In the genomic region with DNA sequence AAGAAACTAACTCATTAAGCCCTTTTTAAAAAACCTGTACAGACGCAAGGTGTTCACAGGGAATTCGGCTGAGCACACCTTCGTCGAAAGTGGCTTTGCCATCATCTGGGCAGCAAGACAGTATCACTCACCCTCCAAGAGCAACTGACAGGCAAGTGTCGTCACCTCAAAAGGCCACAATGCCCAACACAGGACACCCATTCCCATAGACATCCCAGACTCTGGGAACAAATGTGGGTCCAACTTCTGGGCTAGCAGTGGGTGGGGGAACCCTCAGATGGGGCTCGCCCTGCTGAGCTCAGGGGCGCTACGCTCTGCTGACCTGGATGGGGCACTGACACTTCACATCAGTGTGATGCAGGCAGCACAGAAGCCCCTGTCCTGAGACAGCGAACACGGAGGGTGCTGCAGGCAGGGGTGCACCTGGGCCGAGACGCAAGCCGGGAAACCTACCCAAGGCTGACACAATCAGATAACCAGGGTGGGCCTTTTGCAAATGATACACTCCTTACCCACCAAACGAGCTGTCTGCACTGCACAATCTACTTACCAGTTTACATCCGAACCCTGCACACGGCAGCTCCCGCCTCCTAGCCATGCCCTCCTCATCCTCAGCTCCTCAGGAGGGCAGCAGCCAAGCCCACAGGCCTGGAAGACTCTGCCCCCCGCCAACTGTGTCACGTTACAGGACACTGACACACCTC, we compare ENCODE assay signal across 8 cellular contexts. TPM values are rescaled to one million over a fixed set of nuclear protein-coding genes. Genes with fewer than 3 reads are reported as not detected.
DNase-seq lines count a peak whose midpoint lies in the region; ATAC-seq and TF ChIP-seq lines count a peak whose summit lies in the region.

No MANE protein-coding gene starts in this region.

- intact Hi-C loops in left ventricle myocardium inferior (cut with micrococcal nuclease) = no loop called here
- intact Hi-C loops in Right ventricle myocardium inferior (cut with DNase I) = loop anchor here (2.0 to 5.0 kb wide), 4 partner anchors 53 to 360 kb away; a partner anchor contains a TSS
- intact Hi-C loops in uterus (cut with DNase I; ENCODE audit: low total_unique reads) = loop anchor here (10.0 kb wide), 1 partner anchor 173 kb away; no protein-coding TSS in a partner anchor

- DNase-seq in left ventricle myocardium inferior (no peak), Right ventricle myocardium inferior (ENCODE audit: missing footprints) (no peak), uterus (no peak), NCI-H510A (lab: John Stamatoyannopoulos, UW) (no peak), kidney glomerular epithelial cell (lab: John Stamatoyannopoulos, UW) (no peak), T-helper 1 cell (no peak)

- H3K4me3 Mint-ChIP-seq in nephron = peak overlapping the region; percentile 87 to 97 (median 95)

- no peaks in the 10 kb centered on the region for H3K9me3 Mint-ChIP-seq in nephron

- H3K27ac ChIP-seq in left ventricle myocardium inferior (replicated peaks) (peak overlapping the region; percentile 89), uterus (peak overlapping the region; percentile 89 to 91)

- H3K27me3 Mint-ChIP-seq in nephron (ENCODE audit: low read depth) = peaks cover 24% of the 10 kb centered on the region

- peak overlapping the region; percentile 89 for H3K4me3 ChIP-seq in left ventricle myocardium inferior
- peak overlapping the region; percentile 38 for H3K4me3 ChIP-seq in endocrine pancreas (ENCODE audit: control insufficient read depth, insufficient read depth, low read length)
- H3K4me3 ChIP-seq in uterus = peak overlapping the region; percentile 82

- peaks cover 3% of the 10 kb centered on the region for H3K36me3 Mint-ChIP-seq in nephron (ENCODE audit: low read depth)

- H3K27me3 ChIP-seq in left ventricle myocardium inferior (ENCODE audit: low read depth) (no peaks in the 10 kb centered on the region), endocrine pancreas (ENCODE audit: control insufficient read depth, insufficient read depth, low read length) (no peaks in the 10 kb centered on the region), uterus (no peaks in the 10 kb centered on the region)

- TF ChIP-seq POLR2A in uterus (IDR thresholded peaks at IDR 0.05) = no peak

- H3K9ac ChIP-seq in endocrine pancreas (ENCODE audit: control insufficient read depth, insufficient read depth, low read length) = peak overlapping the region; percentile 25

- peak overlapping the region in 2 of 3 experiments; percentile 85 to 95 for H3K27ac Mint-ChIP-seq in nephron

- H3K4me1 ChIP-seq in left ventricle myocardium inferior = peaks cover 46% of the 10 kb centered on the region
- H3K4me1 ChIP-seq in endocrine pancreas (ENCODE audit: control insufficient read depth, insufficient read depth, low read length) = no peaks in the 10 kb centered on the region
- peaks cover 0 to 9% of the 10 kb centered on the region in 2 donors for H3K4me1 ChIP-seq in uterus

- no peak for ATAC-seq in Right ventricle myocardium inferior

- H3K9me3 ChIP-seq in left ventricle myocardium inferior (replicated peaks) (peaks cover 9% of the 10 kb centered on the region), endocrine pancreas (ENCODE audit: control insufficient read depth, low read length) (no peaks in the 10 kb centered on the region), uterus (no peaks in the 10 kb centered on the region)

- H3K36me3 ChIP-seq in left ventricle myocardium inferior = no peaks in the 10 kb centered on the region
- H3K36me3 ChIP-seq in endocrine pancreas (ENCODE audit: control insufficient read depth, insufficient read depth, low read length) = no peaks in the 10 kb centered on the region
- no peaks in the 10 kb centered on the region for H3K36me3 ChIP-seq in uterus

- TF ChIP-seq CTCF in left ventricle myocardium inferior (IDR thresholded peaks at IDR 0.05; ENCODE audit: borderline replicate concordance) (no peak), nephron (IDR thresholded peaks at IDR 0.05; ENCODE audit: unreplicated experiment in 3 of 3) (no peak), uterus (IDR thresholded peaks at IDR 0.05) (no peak)

- H3K4me1 Mint-ChIP-seq in nephron = peaks cover 50% of the 10 kb centered on the region

RNA-seq across cellular contexts. Expression of a gene that starts 1.7 kb away (rescaled TPM):
- total RNA-seq in left ventricle myocardium inferior (30.8 TPM), Right ventricle myocardium inferior (28.3 TPM), uterus (10 to 100 TPM; 10.5 to 40.5 (median 19.5) TPM)

Comparison
In these comparisons a context has a peak if more than half of its experiments do, and no peak if none do; other contexts are left out.
1. H3K4me3 ChIP-seq: peak in every context shown above with its lines; median percentile 89 in left ventricle myocardium inferior; 82 in uterus; 38 in endocrine pancreas.